In the genomic region with DNA sequence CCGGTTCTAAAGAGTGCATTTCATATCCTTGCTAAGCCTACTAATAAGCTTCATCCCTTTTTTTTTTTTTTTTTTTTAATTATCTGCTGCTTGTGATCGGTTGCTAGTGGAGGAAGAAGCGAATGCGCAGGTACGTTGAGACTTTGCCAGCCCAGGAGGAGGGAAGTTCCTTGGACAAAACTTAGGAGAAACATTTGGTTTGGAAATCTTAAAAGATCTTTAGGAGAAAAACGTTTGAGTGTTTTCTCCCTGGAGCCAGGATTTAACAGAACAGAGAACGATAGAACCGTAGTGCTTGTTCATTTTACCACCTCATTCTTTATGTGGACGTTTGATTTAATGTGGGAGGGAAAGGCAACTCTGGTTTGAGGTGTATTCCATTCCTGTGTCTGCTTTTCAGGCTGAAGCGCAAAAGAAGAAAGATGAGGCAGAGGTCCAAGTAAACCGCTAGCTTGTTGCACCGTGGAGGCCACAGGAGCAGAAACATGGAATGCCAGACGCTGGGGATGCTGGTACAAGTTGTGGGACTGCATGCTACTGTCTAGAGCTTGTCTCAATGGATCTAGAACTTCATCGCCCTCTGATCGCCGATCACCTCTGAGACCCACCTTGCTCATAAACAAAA, we compare ENCODE assay signal across 8 cellular contexts. TPM values are rescaled to one million over a fixed set of nuclear protein-coding genes. Genes with fewer than 3 reads are reported as not detected.
DNase-seq lines count a peak whose midpoint lies in the region; TF ChIP-seq lines count a peak whose summit lies in the region.
"Not testable (repeated sequence)": the region's sequence is repeated elsewhere in the genome, so short reads cannot be mapped to it uniquely, and the experiment has no call there.

No MANE protein-coding gene starts in this region.

- intact Hi-C loops in ascending aorta (cut with DNase I), result loop anchor here (5.0 kb wide), 5 partner anchors 40 to 1405 kb away; a partner anchor contains a TSS
- intact Hi-C loops in thyroid gland (cut with DNase I), result not testable (repeated sequence)

- H3K27me3 ChIP-seq in MG63, ascending aorta, thyroid gland: not testable (repeated sequence)

- H3K9me3 Mint-ChIP-seq in T-helper 2 cell treated with Interferon-gamma antibody and Interleukin-4, amounts not matched to agents 5 μg/mL and 100 μg/mL, for 36 hours; osteocyte (ENCODE audit: unreplicated experiment): not testable (repeated sequence)

- not testable (repeated sequence) for TF ChIP-seq POLR2A in thyroid gland (IDR thresholded peaks at IDR 0.05)

- H3K36me3 ChIP-seq in MG63 (peaks cover 51% of the 10 kb centered on the region), ascending aorta (peaks cover 21 to 32% of the 10 kb centered on the region in 2 donors), thyroid gland (peaks cover 14 to 25% of the 10 kb centered on the region in 2 donors)

- peak overlapping the region; percentile 85 for H3K4me3 ChIP-seq in MG63
- H3K4me3 ChIP-seq in ascending aorta, result peak overlapping the region; percentile 75 to 77
- peak overlapping the region; percentile 73 for H3K4me3 ChIP-seq in epithelial cell of proximal tubule (ENCODE audit: low read depth, low read length)
- peak overlapping the region; percentile 11 to 83 (median 48) for H3K4me3 ChIP-seq in thyroid gland (replicated peaks in 1 of 3)

- peak; percentile 50 for DNase-seq in DMS53 (lab: John Stamatoyannopoulos, UW)
- DNase-seq in MG63; T-helper 2 cell treated with Interferon-gamma antibody and Interleukin-4, amounts not matched to agents 5 μg/mL and 100 μg/mL, for 36 hours (ENCODE audit: low spot score); ascending aorta (ENCODE audit: low spot score in 2 of 2); epithelial cell of proximal tubule (ENCODE audit: low read depth); osteocyte (ENCODE audit: extremely low spot score, unreplicated experiment): not testable (repeated sequence)
- DNase-seq in left kidney (ENCODE audit: low read depth, low spot score), result peak; percentile 19
- peak; percentile 13 to 14 for DNase-seq in thyroid gland

- not testable (repeated sequence) for H3K27me3 Mint-ChIP-seq in T-helper 2 cell treated with Interferon-gamma antibody and Interleukin-4, amounts not matched to agents 5 μg/mL and 100 μg/mL, for 36 hours (ENCODE audit: low read depth); osteocyte (ENCODE audit: unreplicated experiment)

- not testable (repeated sequence) for H3K9me3 ChIP-seq in MG63, ascending aorta, thyroid gland

- H3K36me3 Mint-ChIP-seq in T-helper 2 cell treated with Interferon-gamma antibody and Interleukin-4, amounts not matched to agents 5 μg/mL and 100 μg/mL, for 36 hours (ENCODE audit: low read depth), result peaks cover 50% of the 10 kb centered on the region
- H3K36me3 Mint-ChIP-seq in osteocyte (ENCODE audit: unreplicated experiment), result peaks cover 33% of the 10 kb centered on the region

- not testable (repeated sequence) for TF ChIP-seq CTCF in ascending aorta (IDR thresholded peaks at IDR 0.05); epithelial cell of proximal tubule (conservative IDR thresholded peaks at IDR 0.05; ENCODE audit: low read depth, low read length); osteocyte (IDR thresholded peaks at IDR 0.05); thyroid gland (IDR thresholded peaks at IDR 0.05)

- peak overlapping the region; percentile 99 for H3K4me3 Mint-ChIP-seq in T-helper 2 cell treated with Interferon-gamma antibody and Interleukin-4, amounts not matched to agents 5 μg/mL and 100 μg/mL, for 36 hours
- H3K4me3 Mint-ChIP-seq in osteocyte (ENCODE audit: unreplicated experiment), result peak overlapping the region; percentile 99

- H3K27ac Mint-ChIP-seq in T-helper 2 cell treated with Interferon-gamma antibody and Interleukin-4, amounts not matched to agents 5 μg/mL and 100 μg/mL, for 36 hours, result peak overlapping the region; percentile 100
- H3K27ac Mint-ChIP-seq in osteocyte (ENCODE audit: unreplicated experiment), result peak overlapping the region; percentile 98

- H3K4me1 ChIP-seq in ascending aorta, result peaks cover 10 to 16% of the 10 kb centered on the region in 2 donors
- H3K4me1 ChIP-seq in thyroid gland, result peaks cover 14 to 19% of the 10 kb centered on the region in 2 donors

- H3K4me1 Mint-ChIP-seq in T-helper 2 cell treated with Interferon-gamma antibody and Interleukin-4, amounts not matched to agents 5 μg/mL and 100 μg/mL, for 36 hours (ENCODE audit: low read depth), result peaks cover 28% of the 10 kb centered on the region
- H3K4me1 Mint-ChIP-seq in osteocyte (ENCODE audit: unreplicated experiment), result peaks cover 36% of the 10 kb centered on the region

- WGBS in thyroid gland, 2 donors, result 2% methylated on average over 13 to 15 of the region's 16 CpGs

- peak overlapping the region; percentile 90 to 94 for H3K27ac ChIP-seq in ascending aorta
- peak overlapping the region; percentile 88 to 93 (median 92) for H3K27ac ChIP-seq in thyroid gland

RNA-seq across cellular contexts. Expression of a gene that starts 0.8 kb away (rescaled TPM):
- total RNA-seq in MG63 (2014; rRNA removed; shearing (Covaris generic); ENCODE audit: low replicate concordance), result 1,876 and 4,191 TPM in 2 replicates
- 1,819 TPM for total RNA-seq in ascending aorta
- 3,901 and 5,792 TPM in 2 replicates for total RNA-seq in epithelial cell of proximal tubule
- 3,386 and 3,580 TPM in 2 replicates for total RNA-seq in osteocyte
- 1,000 to 10,000 TPM; 1,344 to 2,817 (median 2,330) TPM for total RNA-seq in thyroid gland

RNA-seq across cellular contexts. Expression of a gene that starts 0.9 kb away (rescaled TPM):
- total RNA-seq in MG63 (2014; rRNA removed; shearing (Covaris generic); ENCODE audit: low replicate concordance), result 3.5 and 5.3 TPM in 2 replicates
- total RNA-seq in ascending aorta, result 11.1 TPM
- total RNA-seq in epithelial cell of proximal tubule, result 1.8 and 2.7 TPM in 2 replicates
- total RNA-seq in osteocyte, result 10.5 and 11.8 TPM in 2 replicates
- 1 to 10 TPM; 4.7 to 7.7 (median 5.6) TPM for total RNA-seq in thyroid gland

RNA-seq across cellular contexts. Expression of a gene that starts 10.9 kb away (rescaled TPM):
- 84.9 and 145 TPM in 2 replicates for total RNA-seq in MG63 (2014; rRNA removed; shearing (Covaris generic); ENCODE audit: low replicate concordance)
- total RNA-seq in ascending aorta (119 TPM), epithelial cell of proximal tubule (384 and 464 TPM in 2 replicates), osteocyte (127 and 142 TPM in 2 replicates), thyroid gland (10 to 100 TPM; 60.6 to 84.7 (median 68.7) TPM)

RNA-seq across cellular contexts. Expression of a gene that starts 12.8 kb away (rescaled TPM):
- 329 and 467 TPM in 2 replicates for total RNA-seq in MG63 (2014; rRNA removed; shearing (Covaris generic); ENCODE audit: low replicate concordance)
- total RNA-seq in ascending aorta (101 TPM), epithelial cell of proximal tubule (230 and 332 TPM in 2 replicates), osteocyte (85.9 and 87.9 TPM in 2 replicates), thyroid gland (100 to 1,000 TPM in 3 of 4 donors, 10 to 100 TPM in 1; 94.0 to 142 (median 122) TPM)

RNA-seq across cellular contexts. Expression of a gene that starts 35.2 kb away (rescaled TPM):
- 65.7 and 123 TPM in 2 replicates for total RNA-seq in MG63 (2014; rRNA removed; shearing (Covaris generic); ENCODE audit: low replicate concordance)
- total RNA-seq in ascending aorta (53.6 TPM), epithelial cell of proximal tubule (119 and 133 TPM in 2 replicates), osteocyte (123 and 139 TPM in 2 replicates), thyroid gland (100 to 1,000 TPM in 1 of 4 donors, 10 to 100 TPM in 3; 33.4 to 115 (median 48.1) TPM)
